8 cellular contexts compared by ENCODE assay signal in the genomic region with DNA sequence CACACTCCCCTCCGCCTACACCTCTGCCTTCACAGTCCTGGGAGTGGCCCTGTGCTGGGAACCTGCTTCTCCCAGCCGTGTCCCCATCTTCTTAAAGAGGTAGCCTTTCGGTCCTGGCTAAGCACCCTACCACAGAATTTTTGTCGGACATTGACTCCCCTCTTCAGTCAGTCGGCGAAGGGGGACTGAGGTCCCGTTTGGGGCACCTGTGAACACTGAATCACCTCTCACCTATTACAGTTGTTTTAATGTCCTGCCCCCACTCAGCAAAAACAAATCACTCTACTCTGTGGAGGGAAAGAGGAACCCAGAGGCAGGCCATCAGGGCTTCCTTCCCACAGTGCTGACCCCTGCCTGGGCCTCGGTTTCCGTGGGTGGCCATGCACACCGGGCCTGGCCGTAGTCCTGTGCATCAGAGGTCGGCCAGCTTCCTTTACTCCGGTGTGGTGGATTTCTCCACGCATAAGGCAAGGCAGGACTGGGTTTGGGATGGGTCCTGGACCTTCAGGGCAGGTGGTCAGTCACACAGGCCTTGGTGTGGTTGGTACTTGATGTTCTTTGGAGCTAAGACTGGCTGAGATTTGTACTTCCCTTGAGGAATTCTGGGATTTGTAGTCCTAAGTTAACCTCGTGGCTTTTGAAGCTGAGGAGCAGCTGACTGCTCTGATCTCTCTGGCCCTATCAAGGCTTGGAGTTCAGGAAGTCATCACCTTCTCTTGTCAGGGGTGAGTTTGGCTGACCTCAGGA. TPM values are rescaled to one million over a fixed set of nuclear protein-coding genes. Genes with fewer than 3 reads are reported as not detected.
DNase-seq lines count a peak whose midpoint lies in the region; ATAC-seq and TF ChIP-seq lines count a peak whose summit lies in the region.

No MANE protein-coding gene starts in this region.

- H3K27ac ChIP-seq in Peyer's patch (peak overlapping the region; percentile 89 to 98 (median 91)), coronary artery (peak overlapping the region; percentile 96 to 98), subcutaneous abdominal adipose tissue (ENCODE audit: low read depth, low read length) (peak overlapping the region; percentile 98)

- ATAC-seq in left lobe of liver, result peak; percentile 57
- no peak for ATAC-seq in GM18498 (IDR thresholded peaks at IDR 0.05; ENCODE audit: unreplicated experiment)

- H3K4me3 ChIP-seq in Peyer's patch, result peak overlapping the region; percentile 63 to 92 (median 78)
- H3K4me3 ChIP-seq in coronary artery, result peak overlapping the region; percentile 89
- peak overlapping the region; percentile 74 to 80 (median 80) for H3K4me3 ChIP-seq in subcutaneous abdominal adipose tissue (ENCODE audit: low read depth in 1 of 5, low read length in 5 of 5)

- H3K27me3 ChIP-seq in Peyer's patch (no peaks in the 10 kb centered on the region), subcutaneous abdominal adipose tissue (ENCODE audit: control insufficient read depth in 5 of 5, insufficient read depth in 4 of 5, low read length in 5 of 5) (no peaks in the 10 kb centered on the region)

- H3K9me3 ChIP-seq in Peyer's patch (no peaks in the 10 kb centered on the region), subcutaneous abdominal adipose tissue (ENCODE audit: control insufficient read depth in 5 of 5, low read length in 5 of 5) (no peaks in the 10 kb centered on the region)

- H3K36me3 ChIP-seq in Peyer's patch (peaks cover 0 to 39% (median 0%) of the 10 kb centered on the region in 3 donors), subcutaneous abdominal adipose tissue (ENCODE audit: control insufficient read depth in 5 of 5, insufficient read depth in 5 of 5, low read length in 5 of 5) (peaks cover 0 to 42% (median 37%) of the 10 kb centered on the region in 5 donors)

- peak; percentile 65 for DNase-seq in D341Med (ENCODE audit: low spot score)
- peak; percentile 70 for DNase-seq in HCEC 1CT
- no peak for DNase-seq in Peyer's patch
- DNase-seq in coronary artery (ENCODE audit: low spot score), result no peak
- peak; percentile 53 for DNase-seq in left lobe of liver (ENCODE audit: low spot score)
- DNase-seq in GF-D8 (lab: John Stamatoyannopoulos, UW), result no peak

- no peak for TF ChIP-seq CTCF in Peyer's patch (IDR thresholded peaks at IDR 0.05)
- TF ChIP-seq CTCF in coronary artery (IDR thresholded peaks at IDR 0.05), result no peak

- no peak for TF ChIP-seq POLR2A in Peyer's patch (IDR thresholded peaks at IDR 0.05)

- H3K9ac ChIP-seq in subcutaneous abdominal adipose tissue (ENCODE audit: low read length in 5 of 5), result peak overlapping the region; percentile 71 to 89 (median 86)

- H3K4me1 ChIP-seq in Peyer's patch (peaks cover 0 to 24% (median 3%) of the 10 kb centered on the region in 4 donors), subcutaneous abdominal adipose tissue (ENCODE audit: control insufficient read depth in 5 of 5, insufficient read depth in 5 of 5, low read length in 5 of 5) (peaks cover 8 to 53% (median 38%) of the 10 kb centered on the region in 5 donors)

RNA-seq across cellular contexts. Expression of a gene that starts 0.7 kb away (rescaled TPM):
- total RNA-seq in Peyer's patch, result 10 to 100 TPM in 3 of 4 donors, 1 to 10 TPM in 1; 5.8 to 47.9 (median 19.6) TPM
- total RNA-seq in left lobe of liver, result 2.5 TPM

RNA-seq across cellular contexts. Expression of a gene that starts 22.3 kb away (rescaled TPM):
- total RNA-seq in Peyer's patch (100 to 1,000 TPM; 209 to 295 (median 244) TPM), left lobe of liver (341 TPM)

RNA-seq across cellular contexts. Expression of a gene that starts 24.7 kb away (rescaled TPM):
- total RNA-seq in Peyer's patch (10 to 100 TPM; 11.6 to 87.8 (median 63.8) TPM), left lobe of liver (4.8 TPM)

RNA-seq across cellular contexts. Expression of a gene that starts 24.9 kb away (rescaled TPM):
- total RNA-seq in Peyer's patch (100 to 1,000 TPM in 3 of 4 donors, 10 to 100 TPM in 1; 90.8 to 307 (median 239) TPM), left lobe of liver (33.9 TPM)

RNA-seq across cellular contexts. Expression of a gene that starts 37.6 kb away (rescaled TPM):
- total RNA-seq in Peyer's patch (100 to 1,000 TPM; 140 to 198 (median 155) TPM), left lobe of liver (94.1 TPM)

Comparison
In these comparisons a context has a peak if more than half of its experiments do, and no peak if none do; other contexts are left out.
1. DNase-seq: peak in D341Med (single experiment), HCEC 1CT (single experiment) and left lobe of liver (single experiment); none in Peyer's patch (0 of 3), coronary artery (single experiment) and GF-D8 (single experiment).
2. Peak in every context shown above with its lines, with median percentiles within 50 percentile points of each other: H3K27ac ChIP-seq and H3K4me3 ChIP-seq.